In genomic region chr11:118634435-118635236, GRCh38 we compare ENCODE assay signal across 8 cellular contexts. TPM values are rescaled to one million over a fixed set of nuclear protein-coding genes. Genes with fewer than 3 reads are reported as not detected.
DNase-seq lines count a peak whose midpoint lies in the region; ATAC-seq and TF ChIP-seq lines count a peak whose summit lies in the region.

No MANE protein-coding gene starts in this region.

- H3K27ac Mint-ChIP-seq in activated naive CD4-positive, alpha-beta T cell treated with anti-CD3 and anti-CD28 coated beads, Interleukin-2, amount 50 U/mL, for 72 hours, result no peak overlapping the region
- H3K27ac Mint-ChIP-seq in progenitor cell of endocrine pancreas, result peak overlapping the region; percentile 92

- TF ChIP-seq POLR2A in heart left ventricle (IDR thresholded peaks at IDR 0.05), result no peak

- H3K36me3 Mint-ChIP-seq in activated naive CD4-positive, alpha-beta T cell treated with anti-CD3 and anti-CD28 coated beads, Interleukin-2, amount 50 U/mL, for 72 hours, result no peaks in the 10 kb centered on the region
- H3K36me3 Mint-ChIP-seq in progenitor cell of endocrine pancreas (ENCODE audit: insufficient read depth), result peaks cover 23% of the 10 kb centered on the region

- intact Hi-C loops in heart left ventricle (cut with DNase I), result no loop called here

- H3K4me3 Mint-ChIP-seq in progenitor cell of endocrine pancreas (ENCODE audit: low read depth), result peak overlapping the region; percentile 66

- ATAC-seq in activated naive CD4-positive, alpha-beta T cell treated with anti-CD3 and anti-CD28 coated beads, Interleukin-2, amount 50 U/mL, for 72 hours, result peak; percentile 34 to 79
- ATAC-seq in heart left ventricle (peak; percentile 81 to 90 (median 82)), GM21423 (IDR thresholded peaks at IDR 0.05; ENCODE audit: unreplicated experiment) (no peak)

- WGBS in heart left ventricle, 4 donors, result 25 to 32% (median 29%) methylated on average over 30 to 41 of the region's 41 CpGs

- H3K36me3 ChIP-seq in heart left ventricle, result peaks cover 3 to 100% (median 82%) of the 10 kb centered on the region in 9 donors

- peaks cover 19% of the 10 kb centered on the region for H3K4me1 Mint-ChIP-seq in progenitor cell of endocrine pancreas (ENCODE audit: low read depth)

- H3K4me3 ChIP-seq in heart left ventricle, result peak overlapping the region in 7 of 12 donors; percentile 12 to 32 (median 22)

- H3K9me3 Mint-ChIP-seq in activated naive CD4-positive, alpha-beta T cell treated with anti-CD3 and anti-CD28 coated beads, Interleukin-2, amount 50 U/mL, for 72 hours, result no peaks in the 10 kb centered on the region
- no peaks in the 10 kb centered on the region for H3K9me3 Mint-ChIP-seq in progenitor cell of endocrine pancreas (ENCODE audit: low read depth)

- H3K27ac ChIP-seq in heart left ventricle, result peak overlapping the region in 11 of 12 donors; percentile 4 to 86 (median 71)

- peaks cover 0 to 88% (median 48%) of the 10 kb centered on the region in 12 donors for H3K4me1 ChIP-seq in heart left ventricle

- peak; percentile 28 for DNase-seq in stimulated activated CD4-positive, alpha-beta T cell treated with anti-CD3 and anti-CD28 coated beads, Interleukin-15, amount 100 ng/mL, for 24 hours
- no peak for DNase-seq in stimulated activated CD4-positive, alpha-beta T cell treated with anti-CD3 and anti-CD28 coated beads, Interleukin-2, amount 100 ng/mL, for 48 hours
- DNase-seq in activated naive CD4-positive, alpha-beta T cell treated with anti-CD3 and anti-CD28 coated beads, Interleukin-2, amount 50 U/mL, for 72 hours (ENCODE audit: low spot score in 2 of 2), result peak in 1 of 2 donors; percentile 29
- peak; percentile 81 to 90 (median 86) for DNase-seq in heart left ventricle
- DNase-seq in progenitor cell of endocrine pancreas (ENCODE audit: low spot score, unreplicated experiment), result peak; percentile 80
- no peak for DNase-seq in Kasumi-1 (lab: John Stamatoyannopoulos, UW)
- no peak for DNase-seq in effector CD8-positive, alpha-beta T cell (lab: John Stamatoyannopoulos, UW)

- TF ChIP-seq CTCF in heart left ventricle (IDR thresholded peaks at IDR 0.05), result peak in 7 of 12 donors; percentile 7 to 47 (median 30)
- TF ChIP-seq CTCF in progenitor cell of endocrine pancreas (IDR thresholded peaks at IDR 0.05; ENCODE audit: unreplicated experiment), result peak; percentile 40

- no peaks in the 10 kb centered on the region for H3K27me3 Mint-ChIP-seq in progenitor cell of endocrine pancreas

- no peaks in the 10 kb centered on the region for H3K9me3 ChIP-seq in heart left ventricle

- H3K27me3 ChIP-seq in heart left ventricle, result no peaks in the 10 kb centered on the region

RNA-seq across cellular contexts. Expression of gene PHLDB1, which starts 27.2 kb away (rescaled TPM):
- total RNA-seq in activated naive CD4-positive, alpha-beta T cell treated with anti-CD3 and anti-CD28 coated beads, Interleukin-2, amount 50 U/mL, for 72 hours, result 1 to 10 TPM; 5.1 to 5.7 TPM
- total RNA-seq in heart left ventricle, result 100 to 1,000 TPM in 7 of 9 donors, 10 to 100 TPM in 2; 86.0 to 124 (median 113) TPM
- polyA plus RNA-seq in heart left ventricle, result 100 to 1,000 TPM; 104 to 129 TPM
- 106 and 110 TPM in 2 replicates for total RNA-seq in progenitor cell of endocrine pancreas

RNA-seq across cellular contexts. Expression of gene TREH, which starts 44.8 kb away (rescaled TPM):
- total RNA-seq in activated naive CD4-positive, alpha-beta T cell treated with anti-CD3 and anti-CD28 coated beads, Interleukin-2, amount 50 U/mL, for 72 hours, result not detected
- total RNA-seq in heart left ventricle, result not detected
- 1 to 10 TPM in 1 of 2 donors, under 1 TPM in 1; 0.17 to 1.7 TPM for polyA plus RNA-seq in heart left ventricle
- total RNA-seq in progenitor cell of endocrine pancreas, result not detected in 2 replicates

Comparison
In these comparisons a context has a peak if more than half of its experiments do, and no peak if none do; other contexts are left out.
1. DNase-seq: peak in stimulated activated CD4-positive, alpha-beta T cell treated with anti-CD3 and anti-CD28 coated beads, Interleukin-15, amount 100 ng/mL, for 24 hours (single experiment), heart left ventricle (5 of 5) and progenitor cell of endocrine pancreas (single experiment); none in stimulated activated CD4-positive, alpha-beta T cell treated with anti-CD3 and anti-CD28 coated beads, Interleukin-2, amount 100 ng/mL, for 48 hours (0 of 2), Kasumi-1 (0 of 2) and effector CD8-positive, alpha-beta T cell (single experiment).
2. RNA of gene PHLDB1, which starts 27.2 kb away (total RNA-seq): 86.0 to 124 TPM in heart left ventricle and 106 to 110 TPM in progenitor cell of endocrine pancreas; 5.1 to 5.7 TPM in activated naive CD4-positive, alpha-beta T cell treated with anti-CD3 and anti-CD28 coated beads, Interleukin-2, amount 50 U/mL, for 72 hours; every median in the first group is over 10 times any median in the second.